ENCODE assay signal across 8 cellular contexts in genomic region chr15:64897345-64897985, GRCh38. TPM values are rescaled to one million over a fixed set of nuclear protein-coding genes. Genes with fewer than 3 reads are reported as not detected.
DNase-seq lines count a peak whose midpoint lies in the region; ATAC-seq and TF ChIP-seq lines count a peak whose summit lies in the region.

No MANE protein-coding gene starts in this region.

- TF ChIP-seq CTCF in OCI-LY3 (IDR thresholded peaks at IDR 0.05; ENCODE audit: low read depth, low read length), result no peak

- no peak for ATAC-seq in GM21528 (IDR thresholded peaks at IDR 0.05; ENCODE audit: low FRiP score, unreplicated experiment)

- H3K4me3 ChIP-seq in OCI-LY3 (ENCODE audit: low read length), result no peak overlapping the region
- H3K4me3 ChIP-seq in muscle layer of duodenum (ENCODE audit: low read depth in 1 of 2, low read length in 2 of 2), result no peak overlapping the region

- peaks cover 12% of the 10 kb centered on the region; the same call in 1 of the 2 replicates for H3K9me3 ChIP-seq in OCI-LY3 (ENCODE audit: insufficient read depth, low read length)
- H3K9me3 ChIP-seq in muscle layer of duodenum (ENCODE audit: control insufficient read depth in 1 of 2, low read length in 2 of 2), result peaks cover 0 to 6% of the 10 kb centered on the region in 2 donors

- H3K27ac ChIP-seq in OCI-LY3 (ENCODE audit: low read length), result peak overlapping the region; percentile 99
- H3K27ac ChIP-seq in muscle layer of duodenum (ENCODE audit: low read length), result peak overlapping the region; percentile 72

- DNase-seq in AG20443 (ENCODE audit: low spot score) (peak; percentile 84), dermis blood vessel endothelial cell (peak; percentile 84), NCI-H128 (lab: John Stamatoyannopoulos, UW; ENCODE audit: unreplicated experiment) (no peak), NCI-H510A treated with DMSO at 0.1 percent for 48 hours (lab: John Stamatoyannopoulos, UW) (no peak)
- DNase-seq in effector CD4-positive, alpha-beta T cell, result no peak

- H3K36me3 ChIP-seq in OCI-LY3 (replicated peaks; ENCODE audit: low read depth, low read length), result peaks cover 9% of the 10 kb centered on the region
- peaks cover 0 to 4% of the 10 kb centered on the region in 2 donors for H3K36me3 ChIP-seq in muscle layer of duodenum (ENCODE audit: control insufficient read depth in 1 of 2, insufficient read depth in 2 of 2, low read length in 2 of 2)

- no peaks in the 10 kb centered on the region for H3K27me3 ChIP-seq in OCI-LY3 (ENCODE audit: low read depth, low read length)
- no peaks in the 10 kb centered on the region for H3K27me3 ChIP-seq in muscle layer of duodenum (ENCODE audit: low read depth, low read length)

- H3K79me2 ChIP-seq in OCI-LY3 (ENCODE audit: low read length), result no peaks in the 10 kb centered on the region

- H2AFZ ChIP-seq in OCI-LY3 (ENCODE audit: low read depth, low read length), result no peak overlapping the region

- H3K4me2 ChIP-seq in OCI-LY3 (ENCODE audit: low read length), result peak overlapping the region; percentile 99; the same call in 1 of the 2 replicates

- peak overlapping the region; percentile 98; the same call in 1 of the 2 replicates for H3K9ac ChIP-seq in OCI-LY3 (ENCODE audit: low read length)

- H3K4me1 ChIP-seq in OCI-LY3 (ENCODE audit: low read length) (peaks cover 57% of the 10 kb centered on the region), muscle layer of duodenum (ENCODE audit: control insufficient read depth in 1 of 2, insufficient read depth in 2 of 2, low read length in 2 of 2) (peaks cover 18 to 33% of the 10 kb centered on the region in 2 donors)

- no peaks in the 10 kb centered on the region for H4K20me1 ChIP-seq in OCI-LY3 (ENCODE audit: insufficient read depth, low read length)

RNA-seq across cellular contexts. Expression of gene ANKDD1A, which starts 14.2 kb away (rescaled TPM):
- 5.6 and 5.8 TPM in 2 replicates for total RNA-seq in dermis blood vessel endothelial cell

RNA-seq across cellular contexts. Expression of gene PLEKHO2, which starts 55.8 kb away (rescaled TPM):
- 61.3 and 65.9 TPM in 2 replicates for total RNA-seq in dermis blood vessel endothelial cell

Comparison
In these comparisons a context has a peak if more than half of its experiments do, and no peak if none do; other contexts are left out.
1. DNase-seq: peak in AG20443 (single experiment) and dermis blood vessel endothelial cell (single experiment); none in NCI-H128 (single experiment), effector CD4-positive, alpha-beta T cell (single experiment) and NCI-H510A treated with DMSO at 0.1 percent for 48 hours (single experiment).